Comparison of ENCODE assay signal across 30 cellular contexts in genomic region chr18:32237024-32237423, GRCh38. TPM values are rescaled to one million over a fixed set of nuclear protein-coding genes. Genes with fewer than 3 reads are reported as not detected.
DNase-seq lines count a peak whose midpoint lies in the region; ATAC-seq, FAIRE-seq and TF ChIP-seq lines count a peak whose summit lies in the region.
"Had no signal": no experiment of that assay in that cellular context is flagged by ENCODE, and none has a peak within 500 bp of the region (broad histone marks: within the 10 kb centered on the region; RNA-seq: fewer than 3 reads in every experiment).

No MANE protein-coding gene starts in this region.

- no peak for TF ChIP-seq RAD21 in HepG2 (CRISPR knock-in tag; IDR thresholded peaks at IDR 0.05)

- peak; percentile 52 for DNase-seq in LoVo (ENCODE audit: low spot score)
- DNase-seq in PC-9: peak in 1 of 2 experiments; percentile 35
- no peak for DNase-seq in endothelial cell of umbilical vein (ENCODE audit: low read depth, low spot score)
- DNase-seq in mucosa of descending colon: no peak
- DNase-seq in HepG2 (ENCODE audit: low spot score): no peak
- DNase-seq in NCI-H1417 treated with DMSO at 0.1 percent for 48 hours (lab: John Stamatoyannopoulos, UW): no peak
- DNase-seq in NCI-H2029 treated with DMSO at 0.1 percent for 48 hours (lab: John Stamatoyannopoulos, UW): no peak
- DNase-seq: Caco-2; CD4-positive, alpha-beta T cell; DMS 273 treated with DMSO at 0.1 percent for 48 hours; DMS79; EL; GDM1; HCEC 1CT; NCI-H1092; NCI-H1436; NCI-H187 treated with DMSO at 0.1 percent for 48 hours; NCI-H2107; NCI-H446; NCI-H524 treated with DMSO at 0.1 percent for 48 hours; Right ventricle myocardium superior; T-helper 1 cell had no signal

- H2AFZ ChIP-seq in PC-9: no peak overlapping the region
- no peak overlapping the region for H2AFZ ChIP-seq in endothelial cell of umbilical vein (ENCODE audit: low read depth, low read length)
- H2AFZ ChIP-seq in HepG2 (ENCODE audit: low read length): no peak overlapping the region

- H3K79me2 ChIP-seq in PC-9 (ENCODE audit: low read depth) (no peaks in the 10 kb centered on the region), endothelial cell of umbilical vein (ENCODE audit: control insufficient read depth, insufficient read depth, low read length) (no peaks in the 10 kb centered on the region), HepG2 (ENCODE audit: insufficient read depth, low read length) (no peaks in the 10 kb centered on the region)

- no peak overlapping the region for H3K27ac ChIP-seq in PC-9
- H3K27ac ChIP-seq in endothelial cell of umbilical vein (ENCODE audit: insufficient read depth, low read depth, low read length): no peak overlapping the region
- H3K27ac ChIP-seq in HepG2 (ENCODE audit: extremely low read length, insufficient read depth, low read length): no peak overlapping the region
- H3K27ac ChIP-seq: BLaER1, KMS-11, SJSA1 had no signal

- CTCF ChIA-PET in PC-9 (lab: Charles Lee) (no interaction called here), endothelial cell of umbilical vein (lab: Charles Lee) (no interaction called here), HepG2 (lab: Yijun Ruan, JAX; ENCODE audit: low intra/inter-chr PET ratio, low total read pairs) (no interaction called here)

- in situ Hi-C loops in HepG2 (cut with HindIII; ENCODE audit: extremely low pct_ligation_motif_present, low pct_unique_long_range_greater_than_20kb): no loop called here

- peak; percentile 26 for FAIRE-seq in endothelial cell of umbilical vein (lab: Jason Lieb, UNC)
- FAIRE-seq in HepG2 (lab: Jason Lieb, UNC): no peak
- FAIRE-seq: A204.1, GM12878, H1 had no signal

- TF ChIP-seq EP300 in HepG2 (IDR thresholded peaks at IDR 0.05; ENCODE audit: low read depth in 2 of 2, low read length in 2 of 2) (no peak), HepG2 (CRISPR knock-in tag; IDR thresholded peaks at IDR 0.05; ENCODE audit: borderline replicate concordance) (no peak)

- H4K20me1 ChIP-seq in PC-9 (ENCODE audit: insufficient read depth) (no peaks in the 10 kb centered on the region), endothelial cell of umbilical vein (replicated peaks; ENCODE audit: control insufficient read depth, extremely low read depth, insufficient read depth, low read length) (no peaks in the 10 kb centered on the region), HepG2 (ENCODE audit: insufficient read depth, low read length) (no peaks in the 10 kb centered on the region)
- H4K20me1 ChIP-seq: BLaER1 had no signal

- H3K9ac ChIP-seq in endothelial cell of umbilical vein (replicated peaks; ENCODE audit: extremely low read depth, insufficient read depth, low read length) (no peak overlapping the region), HepG2 (ENCODE audit: insufficient read depth, low read depth, low read length) (no peak overlapping the region)
- H3K9ac ChIP-seq: BLaER1, KMS-11 had no signal

- no TSS peak for BruUV-seq in PC-9 (replicated peaks; lab: Mats Ljungman, UMichigan)
- BruUV-seq in endothelial cell of umbilical vein (replicated peaks; lab: Mats Ljungman, UMichigan): no TSS peak
- no TSS peak for BruUV-seq in HepG2 (replicated peaks; lab: Mats Ljungman, UMichigan)

- H3K4me1 ChIP-seq in PC-9 (replicated peaks; ENCODE audit: insufficient read depth): 0 out of 2 replicates have a peak, but pooled peaks cover 13% of the 10 kb centered on the region
- H3K4me1 ChIP-seq in endothelial cell of umbilical vein (ENCODE audit: control insufficient read depth, extremely low read depth, insufficient read depth, low read length): no peaks in the 10 kb centered on the region
- no peaks in the 10 kb centered on the region for H3K4me1 ChIP-seq in mucosa of descending colon (ENCODE audit: low read depth)
- no peaks in the 10 kb centered on the region for H3K4me1 ChIP-seq in HepG2 (ENCODE audit: insufficient read depth, low read length)
- H3K4me1 ChIP-seq: BLaER1, Caco-2, SJSA1 had no signal

- H3K9me2 ChIP-seq in PC-9 (ENCODE audit: insufficient read depth): no peaks in the 10 kb centered on the region

- dilution Hi-C loops in endothelial cell of umbilical vein (cut with MboI; ENCODE audit: extremely low pct_ligation_motif_present, low sequenced_read_pairs): no loop called here

- TF ChIP-seq CTCF in PC-9 (conservative IDR thresholded peaks at IDR 0.05) (no peak), endothelial cell of umbilical vein (IDR thresholded peaks at IDR 0.05; ENCODE audit: extremely low read depth in 1 of 2, insufficient read depth in 1 of 2, low read depth in 1 of 2, low read length in 2 of 2) (no peak), mucosa of descending colon (IDR thresholded peaks at IDR 0.05) (no peak), HepG2 (CRISPR knock-in tag; IDR thresholded peaks at IDR 0.05) (no peak)

- POLR2A ChIA-PET in PC-9 (lab: Charles Lee; ENCODE audit: unreplicated experiment): no interaction called here
- POLR2A ChIA-PET in endothelial cell of umbilical vein (lab: Charles Lee): no interaction called here
- POLR2A ChIA-PET in HepG2 (lab: Yijun Ruan, JAX): no interaction called here

- H3K9me1 ChIP-seq in endothelial cell of umbilical vein (replicated peaks; ENCODE audit: control insufficient read depth, extremely low read depth, insufficient read depth, low read length): no peaks in the 10 kb centered on the region

- TF ChIP-seq POLR2A in endothelial cell of umbilical vein (IDR thresholded peaks at IDR 0.05; ENCODE audit: low read depth, low read length) (no peak), HepG2 (IDR thresholded peaks at IDR 0.05; ENCODE audit: insufficient read depth in 1 of 2, low read depth in 2 of 2, low read length in 2 of 2) (no peak)

- peak overlapping the region; percentile 9; the same call in 1 of the 2 replicates for H3K4me2 ChIP-seq in PC-9
- H3K4me2 ChIP-seq in endothelial cell of umbilical vein (ENCODE audit: insufficient read depth, low read length): no peak overlapping the region
- no peak overlapping the region for H3K4me2 ChIP-seq in HepG2 (ENCODE audit: low read depth, low read length)
- H3K4me2 ChIP-seq: BLaER1, KMS-11 had no signal

- H3K4me3 ChIP-seq in PC-9 (no peak overlapping the region), endothelial cell of umbilical vein (replicated peaks in 1 of 3; ENCODE audit: insufficient read depth in 1 of 3, low read depth in 1 of 3, low read length in 3 of 3) (no peak overlapping the region), mucosa of descending colon (no peak overlapping the region), HepG2 (replicated peaks in 1 of 3; ENCODE audit: insufficient read depth in 1 of 3, low read depth in 2 of 3, low read length in 3 of 3) (no peak overlapping the region)
- H3K4me3 ChIP-seq: BLaER1, GM12878, SJSA1 had no signal

- no peaks in the 10 kb centered on the region for H3F3A ChIP-seq in PC-9 (ENCODE audit: insufficient read depth, low read depth)

- H3K27me3 ChIP-seq in PC-9 (ENCODE audit: insufficient read depth, low read depth): no peaks in the 10 kb centered on the region
- no peaks in the 10 kb centered on the region for H3K27me3 ChIP-seq in endothelial cell of umbilical vein (ENCODE audit: control insufficient read depth in 2 of 2, insufficient read depth in 2 of 2, low read length in 2 of 2)
- no peaks in the 10 kb centered on the region for H3K27me3 ChIP-seq in HepG2 (ENCODE audit: control insufficient read depth in 1 of 2, insufficient read depth in 2 of 2, low read length in 2 of 2)
- H3K27me3 ChIP-seq: BLaER1 had no signal

- intact Hi-C loops in PC-9 (cut with micrococcal nuclease; ENCODE audit: unreplicated experiment) (no loop called here), endothelial cell of umbilical vein (cut with micrococcal nuclease) (no loop called here), mucosa of descending colon (cut with DNase I, micrococcal nuclease) (no loop called here), HepG2 (cut with micrococcal nuclease; ENCODE audit: unreplicated experiment) (no loop called here)

- 25% methylated on average over 3 of the region's 3 CpGs for WGBS in HepG2 (ENCODE audit: low lambda C conversion rate)

- peak; percentile 93 for ATAC-seq in mucosa of descending colon
- no peak for ATAC-seq in HepG2
- no peak for ATAC-seq in HG03095 (IDR thresholded peaks at IDR 0.05; ENCODE audit: unreplicated experiment)
- ATAC-seq: GM12878 had no signal

- no peaks in the 10 kb centered on the region for H3K36me3 ChIP-seq in PC-9 (ENCODE audit: low read depth)
- no peaks in the 10 kb centered on the region for H3K36me3 ChIP-seq in endothelial cell of umbilical vein (ENCODE audit: control insufficient read depth in 2 of 2, extremely low read depth in 1 of 2, insufficient read depth in 2 of 2, low read length in 2 of 2)
- no peaks in the 10 kb centered on the region for H3K36me3 ChIP-seq in mucosa of descending colon (ENCODE audit: low read depth)
- no peaks in the 10 kb centered on the region for H3K36me3 ChIP-seq in HepG2 (replicated peaks in 1 of 2; ENCODE audit: control insufficient read depth in 1 of 2, insufficient read depth in 2 of 2, low read length in 2 of 2)
- H3K36me3 ChIP-seq: BLaER1, SJSA1 had no signal

- no peaks in the 10 kb centered on the region for H3K9me3 ChIP-seq in PC-9 (ENCODE audit: insufficient read depth, low read depth)
- no peaks in the 10 kb centered on the region for H3K9me3 ChIP-seq in endothelial cell of umbilical vein (replicated peaks; ENCODE audit: control insufficient read depth, insufficient read depth, low read length)
- no peaks in the 10 kb centered on the region for H3K9me3 ChIP-seq in mucosa of descending colon
- H3K9me3 ChIP-seq in HepG2 (ENCODE audit: low read length): no peaks in the 10 kb centered on the region
- H3K9me3 ChIP-seq: BLaER1, Caco-2, SJSA1 had no signal

RNA-seq across cellular contexts. Expression of gene MEP1B, which starts 47.2 kb away (rescaled TPM):
- total RNA-seq in PC-9 (2021) (not detected in 2 replicates), endothelial cell of umbilical vein (not detected in 2 replicates), mucosa of descending colon (10 to 100 TPM in 1 of 3 donors, 1 to 10 TPM in 2; 5.9 to 11.6 (median 6.9) TPM), HepG2 (2016; rRNA removed; fragmentation: Illumina TruSeq; extraction: Trizol) (not detected in 2 replicates)
- polyA plus RNA-seq in endothelial cell of umbilical vein (not detected in 2 replicates), HepG2 (2011; rRNA removed) (not detected in 2 replicates)
- not detected in 2 replicates for polyA plus RNA-seq in endothelial cell of umbilical vein (2011; cell fraction: cytosol; rRNA removed)
- 0.08 and 0.12 TPM in 2 replicates for polyA plus RNA-seq in endothelial cell of umbilical vein (2011; cell fraction: nucleus; rRNA removed)
- polyA plus RNA-seq in endothelial cell of umbilical vein (2012): not detected in 2 replicates
- polyA minus RNA-seq in endothelial cell of umbilical vein: 0.57 TPM in 1 of 2 replicates, not detected in the other
- polyA minus RNA-seq in endothelial cell of umbilical vein (2011; cell fraction: cytosol; rRNA and poly(A)+ RNA removed): not detected
- polyA minus RNA-seq in endothelial cell of umbilical vein (2011; cell fraction: nucleus; rRNA and poly(A)+ RNA removed): not detected in 2 replicates
- total RNA-seq in HepG2 (2016; cell fraction: cytosol; rRNA removed; fragmentation: Illumina TruSeq; extraction: Trizol; ENCODE audit: low read depth): not detected in 2 replicates
- total RNA-seq in HepG2 (2016; cell fraction: insoluble cytoplasmic fraction; rRNA removed; fragmentation: Illumina TruSeq; extraction: Trizol): not detected in 2 replicates
- not detected in 2 replicates for total RNA-seq in HepG2 (2016; cell fraction: membrane; rRNA removed; fragmentation: Illumina TruSeq; extraction: Trizol)
- not detected in 2 replicates for total RNA-seq in HepG2 (2016; cell fraction: nucleus; rRNA removed; fragmentation: Illumina TruSeq; extraction: Trizol)
- polyA plus RNA-seq in HepG2 (2011; cell fraction: cytosol; rRNA removed): not detected in 2 replicates
- polyA plus RNA-seq in HepG2 (2011; cell fraction: nucleus; rRNA removed): not detected in 2 replicates
- not detected in 2 replicates for polyA plus RNA-seq in HepG2 (2012)
- polyA plus RNA-seq in HepG2 (2016; cell fraction: cytosol; fragmentation: Illumina TruSeq; extraction: Trizol; ENCODE audit: low read depth): not detected in 2 replicates
- polyA plus RNA-seq in HepG2 (2016; cell fraction: insoluble cytoplasmic fraction; fragmentation: Illumina TruSeq; extraction: Trizol; ENCODE audit: low read depth): not detected in 2 replicates
- polyA plus RNA-seq in HepG2 (2016; cell fraction: membrane; fragmentation: Illumina TruSeq; extraction: Trizol; ENCODE audit: low read depth): not detected in 2 replicates
- polyA plus RNA-seq in HepG2 (2016; cell fraction: nucleus; fragmentation: Illumina TruSeq; extraction: Trizol; ENCODE audit: insufficient read depth, low read depth): not detected in 2 replicates
- not detected in 2 replicates for polyA minus RNA-seq in HepG2 (2011; rRNA and poly(A)+ RNA removed; ENCODE audit: low replicate concordance)
- polyA minus RNA-seq in HepG2 (2011; cell fraction: cytosol; rRNA and poly(A)+ RNA removed): not detected in 2 replicates
- polyA minus RNA-seq in HepG2 (2011; cell fraction: nucleus; rRNA and poly(A)+ RNA removed): not detected in 2 replicates
- total RNA-seq: Caco-2; CD4-positive, alpha-beta T cell; GM12878; H1; Right ventricle myocardium superior; SJSA1 had no signal
- polyA plus RNA-seq: AG04450, H1 had no signal
